In the genomic region with DNA sequence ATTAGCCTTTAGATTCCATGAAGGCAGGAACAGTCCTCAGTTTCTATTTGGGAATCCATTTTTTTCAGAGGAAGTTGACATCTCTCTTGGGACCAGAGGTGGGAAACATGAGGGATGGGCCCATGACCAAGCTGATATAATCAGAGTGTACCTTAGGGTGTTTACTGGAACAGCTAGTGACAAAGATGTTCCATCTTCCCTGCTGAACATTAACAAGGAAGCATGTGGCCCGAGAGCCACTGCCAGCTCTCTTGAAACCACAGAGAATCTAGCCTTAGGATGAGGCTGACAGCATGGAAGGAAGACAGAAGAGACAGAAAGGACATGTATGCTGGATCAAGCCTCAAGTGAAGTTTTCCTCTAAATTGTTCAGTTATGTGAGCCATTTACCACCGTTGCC, we compare ENCODE assay signal across 18 cellular contexts. TPM values are rescaled to one million over a fixed set of nuclear protein-coding genes. Genes with fewer than 3 reads are reported as not detected.
"Had no signal": no experiment of that assay in that cellular context is flagged by ENCODE, and none has a peak within 500 bp of the region (broad histone marks: within the 10 kb centered on the region; RNA-seq: fewer than 3 reads in every experiment).

No MANE protein-coding gene starts in this region.

- H3K27ac Mint-ChIP-seq: activated CD4-positive, alpha-beta T cell treated with anti-CD3 and anti-CD28 coated beads, Interleukin-2, amount 10 ng/mL, durations not matched to agents 7 days and 5 days; nephron progenitor cell; T-cell had no signal

- H3K9me3 Mint-ChIP-seq: activated CD4-positive, alpha-beta T cell treated with anti-CD3 and anti-CD28 coated beads, Interleukin-2, amount 10 ng/mL, durations not matched to agents 7 days and 5 days; nephron progenitor cell; T-cell had no signal

- H3K9me3 ChIP-seq: left lung, psoas muscle, spleen, stomach, thoracic aorta had no signal

- H3K36me3 Mint-ChIP-seq: T-cell had no signal

- H3K36me3 ChIP-seq: left lung, spleen, stomach, thoracic aorta had no signal

- H2AFZ ChIP-seq: hepatocyte had no signal

- H3K4me3 ChIP-seq: hepatocyte, left lung, psoas muscle, SK-N-MC, spleen, stomach, thoracic aorta had no signal

- H3K27me3 ChIP-seq: hepatocyte, left lung, spleen, stomach had no signal

- H3K4me3 Mint-ChIP-seq: activated CD4-positive, alpha-beta T cell treated with anti-CD3 and anti-CD28 coated beads, Interleukin-2, amount 10 ng/mL, durations not matched to agents 7 days and 5 days; nephron progenitor cell; T-cell had no signal

- H3K27me3 Mint-ChIP-seq: activated CD4-positive, alpha-beta T cell treated with anti-CD3 and anti-CD28 coated beads, Interleukin-2, amount 10 ng/mL, durations not matched to agents 7 days and 5 days; T-cell had no signal

- H3K4me2 ChIP-seq: hepatocyte had no signal

- ATAC-seq: left lung, sciatic nerve, T-cell had no signal

- H3K27ac ChIP-seq: hepatocyte, left lung, psoas muscle, SK-N-MC, spleen, stomach, thoracic aorta had no signal

- DNase-seq: activated CD4-positive, alpha-beta T cell treated with anti-CD3 and anti-CD28 coated beads, Interleukin-2, amount 10 ng/mL, durations not matched to agents 7 days and 5 days; activated naive CD4-positive, alpha-beta T cell treated with anti-CD3 and anti-CD28 coated beads, Interleukin-2, amount 50 U/mL, for 16 hours; caudate nucleus; islet precursor cell; left lung; mesendoderm; nephron progenitor cell; occipital lobe; psoas muscle; spleen; stomach; T-cell had no signal

- H3K4me1 ChIP-seq: left lung, psoas muscle had no signal

RNA-seq across cellular contexts. Expression of a gene that starts 16.0 kb away (rescaled TPM):
- total RNA-seq: occipital lobe had no signal

RNA-seq across cellular contexts. Expression of a gene that starts 29.1 kb away (rescaled TPM):
- total RNA-seq: activated CD8-positive, alpha-beta memory T cell treated with anti-CD3 and anti-CD28 coated beads for 36 hours; glomerular endothelial cell; occipital lobe had no signal
